ENCODE assay signal across 16 cellular contexts in the genomic region with DNA sequence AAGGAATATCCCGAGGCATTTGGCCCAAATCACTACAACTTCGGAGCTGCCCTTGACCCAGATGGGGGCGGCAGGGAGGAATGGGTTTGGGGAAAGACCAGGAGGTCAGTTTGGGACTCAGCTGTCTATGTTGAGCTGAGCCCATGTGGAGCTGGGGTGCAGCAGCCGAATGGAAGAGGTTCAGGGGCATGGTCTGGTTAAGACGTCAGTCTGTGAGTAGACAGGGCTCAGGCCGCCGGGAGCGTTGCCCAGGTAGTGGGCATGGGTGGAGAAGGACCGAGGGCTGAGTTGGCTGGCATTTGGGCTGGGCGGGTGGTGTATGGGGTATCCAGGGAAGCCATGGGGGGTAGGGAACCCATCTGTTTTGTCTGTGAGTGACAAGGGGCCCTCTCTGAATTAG. TPM values are rescaled to one million over a fixed set of nuclear protein-coding genes. Genes with fewer than 3 reads are reported as not detected.
"Had no signal": no experiment of that assay in that cellular context is flagged by ENCODE, and none has a peak within 500 bp of the region (broad histone marks: within the 10 kb centered on the region; RNA-seq: fewer than 3 reads in every experiment).

No MANE protein-coding gene starts in this region.

- H3K27ac ChIP-seq: left lung, tibial artery, uterus had no signal

- H3K27ac Mint-ChIP-seq: memory B cell, nephron progenitor cell had no signal

- H3K4me1 Mint-ChIP-seq: brain, nephron progenitor cell had no signal

- H3K4me1 ChIP-seq: tibial artery, uterus had no signal

- H3K9me3 Mint-ChIP-seq: brain; dendritic cell treated with granulocyte-macrophage colony-stimulating factor and Interleukin-4, amounts not matched to agents 40 ng/mL and 50 ng/mL, for 4 days; memory B cell; nephron progenitor cell had no signal

- ATAC-seq: left lung, sciatic nerve had no signal

- H3K9me3 ChIP-seq: left lung, tibial artery, uterus had no signal

- H3K27me3 ChIP-seq: left lung, tibial artery, uterus had no signal

- H3K4me3 ChIP-seq: left lung, tibial artery, uterus had no signal

- H3K27me3 Mint-ChIP-seq: brain; dendritic cell treated with granulocyte-macrophage colony-stimulating factor and Interleukin-4, amounts not matched to agents 40 ng/mL and 50 ng/mL, for 4 days; memory B cell had no signal

- H3K36me3 ChIP-seq: uterus had no signal

- H3K4me3 Mint-ChIP-seq: brain; dendritic cell treated with granulocyte-macrophage colony-stimulating factor and Interleukin-4, amounts not matched to agents 40 ng/mL and 50 ng/mL, for 4 days; memory B cell; nephron progenitor cell had no signal

- DNase-seq: activated CD4-positive, alpha-beta T cell treated with anti-CD3 and anti-CD28 coated beads for 48 hours; activated gamma-delta T cell treated with Interleukin-2 at 50 U/mL for 16 hours; amygdala; left lung; nephron progenitor cell; stimulated activated CD4-positive, alpha-beta T cell treated with anti-CD3 and anti-CD28 coated beads, Interleukin-4, amount 100 ng/mL, for 1 hour; tibial artery; uterus had no signal

RNA-seq across cellular contexts. Expression of a gene that starts 20.5 kb away (rescaled TPM):
- total RNA-seq: frontal cortex, pulmonary artery endothelial cell had no signal
- polyA plus RNA-seq: fibroblast of lung, keratinocyte had no signal
